ENCODE assay signal across 8 cellular contexts in genomic region chr2:20093263-20094141, GRCh38. TPM values are rescaled to one million over a fixed set of nuclear protein-coding genes. Genes with fewer than 3 reads are reported as not detected.
DNase-seq lines count a peak whose midpoint lies in the region; ATAC-seq and TF ChIP-seq lines count a peak whose summit lies in the region.

No MANE protein-coding gene starts in this region.

- DNase-seq in NCI-H2029 (lab: John Stamatoyannopoulos, UW): peak; percentile 3
- no peak for DNase-seq in NCI-H2029 treated with DMSO at 0.1 percent for 48 hours (lab: John Stamatoyannopoulos, UW)
- peak; percentile 8 to 62 for DNase-seq in NCI-H526 (lab: John Stamatoyannopoulos, UW)
- DNase-seq in colonic mucosa: peak; percentile 70
- DNase-seq in mesothelial cell of epicardium (ENCODE audit: low spot score in 2 of 2, unreplicated experiment in 2 of 2): no peak
- no peak for DNase-seq in activated naive CD4-positive, alpha-beta T cell treated with anti-CD3 and anti-CD28 coated beads, Interleukin-2, amount 50 U/mL, for 16 hours
- no peak for DNase-seq in GM19240 (ENCODE audit: insufficient read length, low spot score)

- H3K9me3 Mint-ChIP-seq in mesothelial cell of epicardium: peaks cover 7% of the 10 kb centered on the region

- H3K9me3 ChIP-seq in colonic mucosa: no peaks in the 10 kb centered on the region

- ATAC-seq in GM21515 (IDR thresholded peaks at IDR 0.05; ENCODE audit: unreplicated experiment): no peak

- intact Hi-C loops in colonic mucosa (cut with DNase I): loop anchor here (2.0 kb wide), 1 partner anchor 77 kb away; no protein-coding TSS in a partner anchor

- no peaks in the 10 kb centered on the region for H3K36me3 Mint-ChIP-seq in mesothelial cell of epicardium

- H3K27ac ChIP-seq in colonic mucosa: no peak overlapping the region

- peak; percentile 39 for TF ChIP-seq CTCF in colonic mucosa (IDR thresholded peaks at IDR 0.05)
- TF ChIP-seq CTCF in mesothelial cell of epicardium (IDR thresholded peaks at IDR 0.05; ENCODE audit: unreplicated experiment): peak; percentile 31

- peak overlapping the region in 1 of 2 donors; percentile 42 for H3K9ac ChIP-seq in colonic mucosa (ENCODE audit: low read depth in 2 of 2, low read length in 2 of 2)

- H3K4me3 Mint-ChIP-seq in mesothelial cell of epicardium: no peak overlapping the region

- H3K4me1 ChIP-seq in colonic mucosa: no peaks in the 10 kb centered on the region

- H3K27me3 ChIP-seq in colonic mucosa: no peaks in the 10 kb centered on the region

- H3K4me1 Mint-ChIP-seq in mesothelial cell of epicardium: peaks cover 23% of the 10 kb centered on the region

- peak overlapping the region; percentile 36 for H3K27ac Mint-ChIP-seq in mesothelial cell of epicardium

- no peak overlapping the region for H3K4me3 ChIP-seq in colonic mucosa

- H3K27me3 Mint-ChIP-seq in mesothelial cell of epicardium (ENCODE audit: low read depth): no peaks in the 10 kb centered on the region

- H3K36me3 ChIP-seq in colonic mucosa: no peaks in the 10 kb centered on the region

RNA-seq across cellular contexts. Expression of gene LAPTM4A, which starts 42.1 kb away (rescaled TPM):
- total RNA-seq in colonic mucosa (100 to 1,000 TPM; 158 to 190 TPM), mesothelial cell of epicardium (211 to 217 TPM (median 216 TPM) in 3 replicates)

Comparison
In these comparisons a context has a peak if more than half of its experiments do, and no peak if none do; other contexts are left out.
1. DNase-seq: peak in NCI-H2029 (single experiment), NCI-H526 (2 of 2) and colonic mucosa (single experiment); none in NCI-H2029 treated with DMSO at 0.1 percent for 48 hours (single experiment), mesothelial cell of epicardium (0 of 2), activated naive CD4-positive, alpha-beta T cell treated with anti-CD3 and anti-CD28 coated beads, Interleukin-2, amount 50 U/mL, for 16 hours (single experiment) and GM19240 (single experiment).